ENCODE assay signal across 1 cellular context in genomic region chr16:29760567-29761279, GRCh38.
TF ChIP-seq lines count a peak whose summit lies in the region.

No MANE protein-coding gene starts in this region.

TF ChIP-seq in GM23338, 12 proteins besides CTCF, POLR2A, EP300 and RAD21 (continued from another document):
- no peak for TF ChIP-seq REST (IDR thresholded peaks at IDR 0.05; ENCODE audit: unreplicated experiment)
- TF ChIP-seq EZH2phosphoT487 (IDR thresholded peaks at IDR 0.05; ENCODE audit: unreplicated experiment): no peak
- TF ChIP-seq ZNF331 (CRISPR knock-in tag; IDR thresholded peaks at IDR 0.05; ENCODE audit: low read depth): no peak
- TF ChIP-seq ZNF462 (CRISPR knock-in tag; IDR thresholded peaks at IDR 0.05): no peak
- no peak for TF ChIP-seq EZH2 (IDR thresholded peaks at IDR 0.05; ENCODE audit: low read depth, unreplicated experiment)
- no peak for TF ChIP-seq ETS1 (IDR thresholded peaks at IDR 0.05)
- no peak for TF ChIP-seq POLR2AphosphoS5 (IDR thresholded peaks at IDR 0.05; ENCODE audit: low read depth)
